ENCODE assay signal across 8 cellular contexts in genomic region chr20:36215778-36216177, GRCh38.
"Had no signal": no experiment of that assay in that cellular context is flagged by ENCODE, and none has a peak within 500 bp of the region (broad histone marks: within the 10 kb centered on the region; RNA-seq: fewer than 3 reads in every experiment).

No MANE protein-coding gene starts in this region.

- H3K9me3 ChIP-seq: HAP-1 had no signal

- H3K4me3 ChIP-seq: GM23248, HAP-1 had no signal

- H3K9ac ChIP-seq: GM23248 had no signal

- H3K36me3 ChIP-seq: HAP-1 had no signal

- H3K4me1 ChIP-seq: HAP-1 had no signal

- ATAC-seq: HCT116 had no signal

- H3K27ac ChIP-seq: GM23248, HL-60 had no signal

- DNase-seq: GM23248, GOT3, H7, HFFc6, KG1 had no signal

- H2AFZ ChIP-seq: GM23248 had no signal
